Comparison of ENCODE assay signal across 23 cellular contexts in genomic region chr12:59151243-59151642, GRCh38.
DNase-seq lines count a peak whose midpoint lies in the region; ATAC-seq, FAIRE-seq and TF ChIP-seq lines count a peak whose summit lies in the region.
"Had no signal": no experiment of that assay in that cellular context is flagged by ENCODE, and none has a peak within 500 bp of the region (broad histone marks: within the 10 kb centered on the region; RNA-seq: fewer than 3 reads in every experiment).

No MANE protein-coding gene starts in this region.

- H4K20me1 ChIP-seq in osteoblast (ENCODE audit: insufficient read depth, low read length) = no peaks in the 10 kb centered on the region

- H3K4me2 ChIP-seq in osteoblast (ENCODE audit: insufficient read depth, low read length) = no peak overlapping the region

- peak overlapping the region; percentile 19 for H2AFZ ChIP-seq in osteoblast (ENCODE audit: low read length)

- H3K4me1 ChIP-seq in osteoblast (ENCODE audit: insufficient read depth, low read length) = peaks cover 5% of the 10 kb centered on the region
- H3K4me1 ChIP-seq: HAP-1 had no signal

- H3K27me3 ChIP-seq in osteoblast (ENCODE audit: insufficient read depth, low read length) (no peaks in the 10 kb centered on the region), dorsolateral prefrontal cortex (no peaks in the 10 kb centered on the region)

- H3K9me3 ChIP-seq in osteoblast (ENCODE audit: low read depth, low read length) = no peaks in the 10 kb centered on the region
- H3K9me3 ChIP-seq: HAP-1 had no signal

- no peaks in the 10 kb centered on the region for H3K79me2 ChIP-seq in osteoblast (ENCODE audit: insufficient read depth, low read length)

- no peak overlapping the region for H3K27ac ChIP-seq in osteoblast (ENCODE audit: low read depth, low read length)
- H3K27ac ChIP-seq in dorsolateral prefrontal cortex = no peak overlapping the region

- no peak for TF ChIP-seq POLR2A in GM12892 (IDR thresholded peaks at IDR 0.05; ENCODE audit: low read depth, low read length)

- H3K4me3 ChIP-seq in AG10803 (ENCODE audit: low read length) (no peak overlapping the region), fibroblast of mammary gland (ENCODE audit: control insufficient read depth, low read depth, low read length) (no peak overlapping the region), osteoblast (ENCODE audit: insufficient read depth, low read length) (no peak overlapping the region), dorsolateral prefrontal cortex (no peak overlapping the region)
- H3K4me3 ChIP-seq: HAP-1 had no signal

- TF ChIP-seq CTCF in AG10803 (conservative IDR thresholded peaks at IDR 0.05; ENCODE audit: low read length) (no peak), fibroblast of mammary gland (conservative IDR thresholded peaks at IDR 0.05; ENCODE audit: control insufficient read depth, insufficient read depth, low read depth, low read length) (no peak), osteoblast (IDR thresholded peaks at IDR 0.05; ENCODE audit: extremely low read depth, low read depth, low read length) (no peak), dorsolateral prefrontal cortex (IDR thresholded peaks at IDR 0.05 in 54 of 56, conservative IDR thresholded peaks at IDR 0.05 in 2 of 56; ENCODE audit: low read depth in 1 of 56, partially characterized antibody in 56 of 56) (no peak)

- FAIRE-seq in GM12892 (lab: Jason Lieb, UNC) = no peak

- no peak for ATAC-seq in esophagus mucosa
- ATAC-seq: left lobe of liver; natural killer cell treated with Interleukin-12 subunit alpha and Interleukin-12 subunit beta and Interleukin-15 and Interleukin-18, amount 100 ng/mL, for 72 hours had no signal

- peak; percentile 64 for DNase-seq in AG10803 (ENCODE audit: low read depth)
- DNase-seq in RPMI7951 (ENCODE audit: low read depth) = peak; percentile 13
- DNase-seq in fibroblast of mammary gland (ENCODE audit: low read depth) = peak; percentile 15
- DNase-seq in osteoblast (ENCODE audit: insufficient read length, low spot score, missing footprints) = peak; percentile 3
- no peak for DNase-seq in GM12892 (ENCODE audit: insufficient read length)
- no peak for DNase-seq in dorsolateral prefrontal cortex
- no peak for DNase-seq in activated CD4-positive, alpha-beta T cell treated with anti-CD3 and anti-CD28 coated beads, Interleukin-2, amount 50 U/mL, for 48 hours
- DNase-seq: activated CD4-positive, alpha-beta T cell treated with anti-CD3 and anti-CD28 coated beads for 1 hour; activated naive CD4-positive, alpha-beta T cell treated with Interleukin-2 at 50 U/mL for 16 hours; activated T-cell treated with anti-CD3 and anti-CD28 coated beads, Interleukin-2, amount 50 U/mL, for 24 hours; CD8-positive, alpha-beta memory T cell; DMS53; effector CD4-positive, alpha-beta T cell; erythroblast; KBM-7; NCI-H1694; NCI-H69; posterior cingulate gyrus; substantia nigra had no signal

- intact Hi-C loops in dorsolateral prefrontal cortex (cut with DNase I) = loop anchor here (2.0 to 10.0 kb wide), 5 partner anchors 38 to 804 kb away; no protein-coding TSS in a partner anchor

- H3K36me3 ChIP-seq in osteoblast (ENCODE audit: insufficient read depth, low read length) = no peaks in the 10 kb centered on the region
- H3K36me3 ChIP-seq: HAP-1 had no signal

Comparison
In these comparisons a context has a peak if more than half of its experiments do, and no peak if none do; other contexts are left out.
1. DNase-seq: peak in AG10803 (single experiment), RPMI7951 (single experiment), fibroblast of mammary gland (single experiment) and osteoblast (single experiment); none in GM12892 (single experiment), dorsolateral prefrontal cortex (0 of 10) and activated CD4-positive, alpha-beta T cell treated with anti-CD3 and anti-CD28 coated beads, Interleukin-2, amount 50 U/mL, for 48 hours (0 of 2).